ENCODE assay signal across 12 cellular contexts in genomic region chr7:82594665-82595064, GRCh38.
DNase-seq lines count a peak whose midpoint lies in the region; FAIRE-seq lines count a peak whose summit lies in the region.
"Had no signal": no experiment of that assay in that cellular context is flagged by ENCODE, and none has a peak within 500 bp of the region (broad histone marks: within the 10 kb centered on the region; RNA-seq: fewer than 3 reads in every experiment).

No MANE protein-coding gene starts in this region.

- no peak overlapping the region for H4K91ac ChIP-seq in trophoblast cell (ENCODE audit: low read depth, low read length)

- 8% methylated on average over 5 of the region's 6 CpGs for WGBS in HUES64
- WGBS in trophoblast cell (ENCODE audit: extremely low coverage, insufficient coverage, insufficient read length): no CpG with 5 or more reads among the region's 6 CpGs

- H2BK12ac ChIP-seq in trophoblast cell (ENCODE audit: low read length): no peak overlapping the region

- H3K4me3 ChIP-seq in HUES64 (ENCODE audit: low read length) (no peak overlapping the region; the same call in 1 of the 2 replicates), trophoblast cell (ENCODE audit: low read depth, low read length) (no peak overlapping the region)
- H3K4me3 ChIP-seq: gastroesophageal sphincter, spleen had no signal

- H3K9me3 ChIP-seq in HUES64 (ENCODE audit: insufficient read depth, low read depth, low read length) (no peaks in the 10 kb centered on the region), trophoblast cell (ENCODE audit: insufficient read depth, low read depth, low read length) (no peaks in the 10 kb centered on the region)
- H3K9me3 ChIP-seq: gastroesophageal sphincter, spleen had no signal

- no peak overlapping the region for H2AFZ ChIP-seq in trophoblast cell (ENCODE audit: insufficient read depth, low read length, poor library complexity)

- H4K8ac ChIP-seq in trophoblast cell (ENCODE audit: low read depth, low read length): no peak overlapping the region

- H3K4me2 ChIP-seq in trophoblast cell (ENCODE audit: low read length): peak overlapping the region; percentile 23

- DNase-seq in NCI-H2171 (lab: John Stamatoyannopoulos, UW) (peak; percentile 21), dermis blood vessel endothelial cell (peak; percentile 16), trophoblast cell (no peak), RKO (ENCODE audit: low spot score) (no peak), urothelium cell line (ENCODE audit: low spot score) (no peak), NCI-H1436 (lab: John Stamatoyannopoulos, UW) (no peak), posterior cingulate gyrus (no peak)
- DNase-seq: activated T-cell treated with anti-CD3 and anti-CD28 coated beads, Interleukin-2, amount 50 U/mL, for 72 hours; EL; spleen had no signal

- no peak overlapping the region for H3K18ac ChIP-seq in trophoblast cell (ENCODE audit: low read length)

- H3K27ac ChIP-seq in HUES64 (ENCODE audit: low read depth, low read length): peak overlapping the region; percentile 81
- no peak overlapping the region for H3K27ac ChIP-seq in trophoblast cell (ENCODE audit: low read depth, low read length)
- H3K27ac ChIP-seq: gastroesophageal sphincter, spleen had no signal

- intact Hi-C loops in posterior cingulate gyrus (cut with DNase I): no loop called here

- FAIRE-seq in urothelium cell line (lab: Jason Lieb, UNC): no peak

- H3K9ac ChIP-seq in HUES64 (ENCODE audit: low read depth, low read length): 0 out of 2 replicates have a peak overlapping the region, but pooled peaks have one; percentile 6
- H3K9ac ChIP-seq in trophoblast cell (ENCODE audit: low read length): no peak overlapping the region

- no peak overlapping the region for H2AK5ac ChIP-seq in trophoblast cell (ENCODE audit: low read length)

- H3K36me3 ChIP-seq in HUES64 (ENCODE audit: insufficient read depth, low read length) (no peaks in the 10 kb centered on the region), trophoblast cell (ENCODE audit: control insufficient read depth in 1 of 2, insufficient read depth in 2 of 2, low read length in 2 of 2) (no peaks in the 10 kb centered on the region)
- H3K36me3 ChIP-seq: gastroesophageal sphincter, spleen had no signal

- H3K79me1 ChIP-seq in trophoblast cell (ENCODE audit: low read length): no peaks in the 10 kb centered on the region

- no peak overlapping the region for H2BK5ac ChIP-seq in trophoblast cell (ENCODE audit: low read depth, low read length, poor library complexity)

- H3K27me3 ChIP-seq in HUES64 (ENCODE audit: insufficient read depth, low read length): no peaks in the 10 kb centered on the region
- H3K27me3 ChIP-seq in trophoblast cell (ENCODE audit: insufficient read depth, low read length): no peaks in the 10 kb centered on the region
- H3K27me3 ChIP-seq: gastroesophageal sphincter, spleen had no signal

- H3K4me1 ChIP-seq in HUES64 (ENCODE audit: insufficient read depth, low read length) (peaks cover 25% of the 10 kb centered on the region), trophoblast cell (ENCODE audit: control insufficient read depth in 1 of 2, insufficient read depth in 2 of 2, low read length in 2 of 2) (no peaks in the 10 kb centered on the region)
- H3K4me1 ChIP-seq: gastroesophageal sphincter had no signal

- no peak overlapping the region for H3K14ac ChIP-seq in trophoblast cell (ENCODE audit: low read length)

- H2BK120ac ChIP-seq in trophoblast cell (ENCODE audit: insufficient read depth, low read length, poor library complexity): no peak overlapping the region

- H3K23ac ChIP-seq in trophoblast cell (ENCODE audit: low read length): no peak overlapping the region

- H3K79me2 ChIP-seq in trophoblast cell (ENCODE audit: control insufficient read depth, insufficient read depth, low read length, poor library complexity): no peaks in the 10 kb centered on the region

- no peak overlapping the region for H3K4ac ChIP-seq in trophoblast cell (ENCODE audit: low read depth, low read length)

- H4K12ac ChIP-seq in trophoblast cell (ENCODE audit: low read depth, low read length): no peak overlapping the region

Comparison
In these comparisons a context has a peak if more than half of its experiments do, and no peak if none do; other contexts are left out.
1. DNase-seq: peak in NCI-H2171 (single experiment) and dermis blood vessel endothelial cell (single experiment); none in trophoblast cell (0 of 2), RKO (single experiment), urothelium cell line (single experiment), NCI-H1436 (single experiment) and posterior cingulate gyrus (0 of 10).